8 cellular contexts compared by ENCODE assay signal in the genomic region with DNA sequence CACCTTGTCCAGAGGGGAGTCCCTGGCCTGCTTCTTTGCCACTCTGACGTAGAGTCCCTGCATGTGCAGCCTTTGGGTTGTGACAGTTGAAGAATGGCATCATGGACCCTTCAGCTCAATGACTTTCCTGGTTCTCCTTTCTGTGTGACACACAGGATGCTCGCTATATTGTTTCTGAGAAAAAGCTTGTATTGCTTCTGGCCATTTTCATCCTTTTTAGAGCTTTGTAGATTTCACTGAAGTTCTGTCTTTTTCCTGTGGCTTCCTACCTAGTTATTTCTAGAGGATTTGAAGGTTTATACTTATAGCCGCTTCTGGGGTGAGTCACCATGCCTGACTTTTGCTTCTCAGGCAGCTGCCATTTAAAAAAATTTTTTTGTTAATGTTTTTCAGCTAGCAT. TPM values are rescaled to one million over a fixed set of nuclear protein-coding genes. Genes with fewer than 3 reads are reported as not detected.
DNase-seq lines count a peak whose midpoint lies in the region; ATAC-seq and TF ChIP-seq lines count a peak whose summit lies in the region.

No MANE protein-coding gene starts in this region.

- peaks cover 3% of the 10 kb centered on the region for H3K9me3 Mint-ChIP-seq in activated T-helper 17 cell treated with anti-CD3 and anti-CD28 coated beads, Interleukin-2, amount 50 U/mL, for 72 hours

- H3K36me3 Mint-ChIP-seq in activated T-helper 17 cell treated with anti-CD3 and anti-CD28 coated beads, Interleukin-2, amount 50 U/mL, for 72 hours (ENCODE audit: low read depth) = peaks cover 76% of the 10 kb centered on the region

- DNase-seq in AG04450 (ENCODE audit: low read depth, low spot score) (peak; percentile 21), head of caudate nucleus (no peak), H7 (no peak), NCI-H748 treated with DMSO at 0.1 percent for 48 hours (lab: John Stamatoyannopoulos, UW) (no peak)
- DNase-seq in effector CD8-positive, alpha-beta T cell (lab: John Stamatoyannopoulos, UW) = no peak

- TF ChIP-seq CTCF in AG04450 (IDR thresholded peaks at IDR 0.05; ENCODE audit: low read depth, low read length) = no peak

- H3K4me1 Mint-ChIP-seq in activated T-helper 17 cell treated with anti-CD3 and anti-CD28 coated beads, Interleukin-2, amount 50 U/mL, for 72 hours = peaks cover 35% of the 10 kb centered on the region

- POLR2A ChIA-PET in AG04450 (lab: Yijun Ruan, JAX) = interaction anchor here (0.7 kb wide), 1 partner anchor 13 kb away, joined by 3 read pairs; no protein-coding TSS in a partner anchor

- peak overlapping the region; percentile 87 for H3K27ac Mint-ChIP-seq in activated T-helper 17 cell treated with anti-CD3 and anti-CD28 coated beads, Interleukin-2, amount 50 U/mL, for 72 hours

- intact Hi-C loops in head of caudate nucleus (cut with DNase I) = no loop called here

- CTCF ChIA-PET in AG04450 (lab: Charles Lee) = interaction anchor here (1.2 to 2.1 kb wide), 2 partner anchors 12 to 30 kb away, joined by 4 to 8 read pairs; no protein-coding TSS in a partner anchor

- no peaks in the 10 kb centered on the region for H3K36me3 ChIP-seq in H7 (replicated peaks; ENCODE audit: control insufficient read depth, insufficient read depth, low read length)

- no peaks in the 10 kb centered on the region for H3K27me3 Mint-ChIP-seq in activated T-helper 17 cell treated with anti-CD3 and anti-CD28 coated beads, Interleukin-2, amount 50 U/mL, for 72 hours

- peak overlapping the region; percentile 59 for H3K27ac ChIP-seq in AG04450 (ENCODE audit: low read depth, low read length)

- H3K4me3 ChIP-seq in AG04450 (ENCODE audit: low read depth, low read length) = no peak overlapping the region; the same call in 1 of the 2 replicates
- H3K4me3 ChIP-seq in H7 (ENCODE audit: insufficient read depth, low read depth, low read length) = no peak overlapping the region

- H3K27me3 ChIP-seq in AG04450 (ENCODE audit: control insufficient read depth, insufficient read depth, low read length) = no peaks in the 10 kb centered on the region
- H3K27me3 ChIP-seq in H7 (ENCODE audit: control insufficient read depth, insufficient read depth, low read length) = no peaks in the 10 kb centered on the region

- peak; percentile 93 for ATAC-seq in GM19043 (IDR thresholded peaks at IDR 0.05; ENCODE audit: low read depth, unreplicated experiment)
- peak; percentile 79 for ATAC-seq in HG02938 (IDR thresholded peaks at IDR 0.05; ENCODE audit: unreplicated experiment)
- ATAC-seq in activated T-helper 17 cell treated with anti-CD3 and anti-CD28 coated beads, Interleukin-2, amount 50 U/mL, for 72 hours (replicated peaks) = peak; percentile 86

- no peaks in the 10 kb centered on the region for H3K9me3 ChIP-seq in AG04450 (ENCODE audit: control insufficient read depth, insufficient read depth, low read length)

- H3K4me3 Mint-ChIP-seq in activated T-helper 17 cell treated with anti-CD3 and anti-CD28 coated beads, Interleukin-2, amount 50 U/mL, for 72 hours = peak overlapping the region; percentile 48

RNA-seq across cellular contexts. Expression of gene SND1, which starts 27.0 kb away (rescaled TPM):
- 217 and 247 TPM in 2 replicates for polyA plus RNA-seq in AG04450 (2011; rRNA removed)
- polyA minus RNA-seq in AG04450 (2011; rRNA and poly(A)+ RNA removed) = 318 and 357 TPM in 2 replicates
- total RNA-seq in activated T-helper 17 cell treated with anti-CD3 and anti-CD28 coated beads, Interleukin-2, amount 50 U/mL, for 72 hours = 100 to 1,000 TPM; 246 to 256 TPM
- 196 and 205 TPM in 2 replicates for total RNA-seq in H7 (2014; rRNA removed; shearing (Covaris generic))
